Comparison of ENCODE assay signal across 28 cellular contexts in genomic region chr5:3538886-3539285, GRCh38. TPM values are rescaled to one million over a fixed set of nuclear protein-coding genes. Genes with fewer than 3 reads are reported as not detected.
"Had no signal": no experiment of that assay in that cellular context is flagged by ENCODE, and none has a peak within 500 bp of the region (broad histone marks: within the 10 kb centered on the region; RNA-seq: fewer than 3 reads in every experiment).

No MANE protein-coding gene starts in this region.

- H3K36me3 ChIP-seq: stomach, suprapubic skin, thoracic aorta, thyroid gland, tibial artery, tibial nerve, transverse colon, upper lobe of left lung, upper lobe of right lung, uterus, vagina had no signal

- H3K4me1 ChIP-seq: stomach, suprapubic skin, testis, thyroid gland, tibial artery, tibial nerve, transverse colon, upper lobe of left lung, upper lobe of right lung, uterus, vagina had no signal

- H3K27me3 ChIP-seq: suprapubic skin, testis, thyroid gland, tibial artery, tibial nerve, transverse colon, upper lobe of left lung, upper lobe of right lung, uterus, vagina had no signal

- ATAC-seq: stimulated activated effector memory CD8-positive, alpha-beta T cell treated with anti-CD3 and anti-CD28 coated beads, Interleukin-12 subunit alpha, Interleukin-12 subunit beta, amount 100 ng/mL, for 72 hours; stimulated activated memory B cell treated with anti-CD40 and anti-IgM and Interleukin-4, amounts not matched to agents 10 μg/mL and 1 μg/mL and 100 μg/mL, for 72 hours; stimulated activated naive B cell treated with anti-CD40 and anti-IgM and Interleukin-4, amounts not matched to agents 10 μg/mL and 1 μg/mL and 100 μg/mL, for 72 hours; stimulated activated naive CD8-positive, alpha-beta T cell treated with anti-CD3 and anti-CD28 coated beads, Interleukin-15, amount 100 ng/mL, for 72 hours; stimulated activated naive CD8-positive, alpha-beta T cell treated with anti-CD3 and anti-CD28 coated beads, Interleukin-15, Interleukin-2, amounts not matched to agents 100 U/mL and 50 U/mL, for 24 hours; upper lobe of right lung had no signal

- H3K4me3 ChIP-seq: stomach, suprapubic skin, testis, thoracic aorta, thyroid gland, tibial artery, tibial nerve, transverse colon, upper lobe of left lung, upper lobe of right lung, uterus, vagina had no signal

- FAIRE-seq: urothelium cell line had no signal

- H3K27ac ChIP-seq: stomach, suprapubic skin, testis, thoracic aorta, thyroid gland, tibial artery, tibial nerve, transverse colon, upper lobe of left lung, upper lobe of right lung, uterus, vagina had no signal

- H3K9me3 ChIP-seq: suprapubic skin, testis, thoracic aorta, thyroid gland, transverse colon, upper lobe of right lung, uterus, vagina had no signal

- DNase-seq: stimulated activated CD4-positive, alpha-beta T cell treated with anti-CD3 and anti-CD28 coated beads, Interleukin-2, amount 100 ng/mL, for 48 hours; stimulated activated CD4-positive, alpha-beta T cell treated with anti-CD3 and anti-CD28 coated beads, Interleukin-4, amount 100 ng/mL, for 1 hour; stimulated activated CD4-positive, alpha-beta T cell treated with anti-CD3 and anti-CD28 coated beads, Interleukin-4, amount 100 ng/mL, for 24 hours; stimulated activated CD4-positive, alpha-beta T cell treated with anti-CD3 and anti-CD28 coated beads, Interleukin-4, amount 100 ng/mL, for 4 hours; stimulated activated CD8-positive, alpha-beta memory T cell treated with anti-CD3 and anti-CD28 coated beads, Interleukin-4, amount 100 ng/mL, for 48 hours; stimulated activated naive B cell treated with anti-CD40 and anti-IgM and Interleukin-4, amounts not matched to agents 10 μg/mL and 1 μg/mL and 100 μg/mL, for 72 hours; stimulated activated naive CD4-positive, alpha-beta T cell; stimulated activated naive CD4-positive, alpha-beta T cell treated with Interleukin-2 at 50 U/mL for 16 hours; stimulated activated naive CD8-positive, alpha-beta T cell treated with anti-CD3 and anti-CD28 coated beads, Interleukin-15, amount 100 ng/mL, for 72 hours; stimulated activated naive CD8-positive, alpha-beta T cell treated with anti-CD3 and anti-CD28 coated beads, Interleukin-15, Interleukin-2, amounts not matched to agents 100 U/mL and 50 U/mL, for 24 hours; stomach; substantia nigra; testis; thyroid gland; tibial artery; transverse colon; trophoblast cell; upper lobe of right lung; uterus had no signal

RNA-seq across cellular contexts. Expression of gene IRX1, which starts 56.7 kb away (rescaled TPM):
- total RNA-seq: stomach, transverse colon, ureter, uterus, vagina had no signal
